ENCODE assay signal across 1 cellular context in the genomic region with DNA sequence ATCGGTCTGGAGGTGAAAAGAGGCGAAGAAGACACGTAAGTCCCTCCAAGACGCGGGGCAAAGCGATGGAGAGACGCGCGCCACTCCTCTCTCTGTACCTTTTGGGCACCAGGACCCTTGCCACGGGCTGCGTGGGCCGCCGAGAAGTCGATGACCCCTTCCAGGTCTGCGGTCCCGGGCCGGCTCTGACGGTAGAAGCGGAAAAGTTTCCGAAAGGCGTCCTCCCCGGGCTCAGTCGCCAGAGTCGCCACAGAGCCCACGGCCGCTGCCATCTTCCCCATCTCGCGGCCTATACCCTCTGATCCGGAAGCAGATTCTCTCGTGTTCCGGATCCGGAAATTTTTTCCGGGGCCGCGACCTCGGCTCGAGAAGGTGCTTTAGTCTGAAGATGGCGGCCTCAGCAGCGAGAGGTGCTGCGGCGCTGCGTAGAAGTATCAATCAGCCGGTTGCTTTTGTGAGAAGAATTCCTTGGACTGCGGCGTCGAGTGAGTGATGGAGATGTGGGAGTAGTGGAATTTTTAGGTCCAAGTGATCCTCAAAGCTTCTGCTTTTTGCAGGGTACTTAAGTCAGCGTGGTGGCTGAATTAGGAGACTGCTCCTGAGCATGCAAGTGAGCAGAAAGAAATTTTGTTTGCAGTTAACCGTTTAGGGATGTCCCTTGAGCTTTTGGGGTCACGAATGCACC.
TF ChIP-seq lines count a peak whose summit lies in the region.

A gene with protein sequence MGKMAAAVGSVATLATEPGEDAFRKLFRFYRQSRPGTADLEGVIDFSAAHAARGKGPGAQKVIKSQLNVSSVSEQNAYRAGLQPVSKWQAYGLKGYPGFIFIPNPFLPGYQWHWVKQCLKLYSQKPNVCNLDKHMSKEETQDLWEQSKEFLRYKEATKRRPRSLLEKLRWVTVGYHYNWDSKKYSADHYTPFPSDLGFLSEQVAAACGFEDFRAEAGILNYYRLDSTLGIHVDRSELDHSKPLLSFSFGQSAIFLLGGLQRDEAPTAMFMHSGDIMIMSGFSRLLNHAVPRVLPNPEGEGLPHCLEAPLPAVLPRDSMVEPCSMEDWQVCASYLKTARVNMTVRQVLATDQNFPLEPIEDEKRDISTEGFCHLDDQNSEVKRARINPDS (minus strand): TSS at position 300 of the 685 bp plus-strand sequence. CDS start 19 bp downstream, at position 281.
A gene (plus strand): TSS at position 380 of the 685 bp plus-strand sequence. CDS start 9 bp downstream, at position 389.

TF ChIP-seq in K562, 482 proteins besides CTCF, POLR2A, EP300 and RAD21 (continued from another document and continues in another):
- TF ChIP-seq L3MBTL2 (IDR thresholded peaks at IDR 0.05) (0 out of 2 replicates have a peak, but pooled peaks have one; percentile 12), C11orf30 (IDR thresholded peaks at IDR 0.05; ENCODE audit: low read depth) (peak; percentile 96), ZNF696 (CRISPR knock-in tag; conservative IDR thresholded peaks at IDR 0.05) (no peak), ARHGAP35 (IDR thresholded peaks at IDR 0.05; ENCODE audit: partially characterized antibody) (no peak), KLF13 (tag; IDR thresholded peaks at IDR 0.05; ENCODE audit: borderline replicate concordance, low read depth) (no peak), RB1 (IDR thresholded peaks at IDR 0.05; ENCODE audit: low read depth) (no peak), CBX1 (IDR thresholded peaks at IDR 0.05; ENCODE audit: low read depth) (0 out of 2 replicates have a peak, but pooled peaks have one; percentile 29), ZNF77 (CRISPR knock-in tag; IDR thresholded peaks at IDR 0.05) (no peak), IFI16 (CRISPR knock-in tag; IDR thresholded peaks at IDR 0.05) (no peak), ZNF347 (CRISPR knock-in tag; IDR thresholded peaks at IDR 0.05; ENCODE audit: low read depth) (no peak), KHSRP (IDR thresholded peaks at IDR 0.05) (no peak), SIX5 (IDR thresholded peaks at IDR 0.05; ENCODE audit: borderline replicate concordance in 1 of 2, insufficient read depth in 1 of 2, low read depth in 1 of 2, low read length in 2 of 2) (peak in 1 of 2 experiments; percentile 48; a peak in 1 of 4 replicates), STAT5A (IDR thresholded peaks at IDR 0.05; ENCODE audit: borderline replicate concordance, low read length) (no peak), CBX8 (IDR thresholded peaks at IDR 0.05; ENCODE audit: borderline replicate concordance, extremely low read depth, low read depth, low read length, poor library complexity, severe bottlenecking) (no peak), RUNX1 (IDR thresholded peaks at IDR 0.05; ENCODE audit: low read depth) (no peak), SREBF1 (IDR thresholded peaks at IDR 0.05; ENCODE audit: borderline replicate concordance, low read depth, low read length) (peak; percentile 57; the same call in 1 of the 2 replicates), SNRNP70 (optimal IDR thresholded peaks at IDR 0.05; ENCODE audit: low read depth, low read length) (no peak), TRIM24 (IDR thresholded peaks at IDR 0.05) (0 out of 4 replicates have a peak, but pooled peaks of 1 of the 2 experiments have one; percentile 15), ESRRA (IDR thresholded peaks at IDR 0.05; ENCODE audit: borderline replicate concordance, low read depth) (peak; percentile 94), ZNF561 (CRISPR knock-in tag; conservative IDR thresholded peaks at IDR 0.05) (no peak), LCOR (CRISPR knock-in tag; IDR thresholded peaks at IDR 0.05) (no peak), ZNF764 (CRISPR knock-in tag; IDR thresholded peaks at IDR 0.05; ENCODE audit: low read depth) (no peak), ZNF263 (CRISPR knock-in tag; IDR thresholded peaks at IDR 0.05; ENCODE audit: borderline replicate concordance) (no peak), NFE2 (IDR thresholded peaks at IDR 0.05; ENCODE audit: low read depth) (no peak), RBBP5 (IDR thresholded peaks at IDR 0.05; ENCODE audit: borderline replicate concordance, insufficient read depth, low read length, poor library complexity, severe bottlenecking) (peak; percentile 95), KAT2B (IDR thresholded peaks at IDR 0.05; ENCODE audit: low read depth, low read length) (no peak)
- TF ChIP-seq, protein P1, sequence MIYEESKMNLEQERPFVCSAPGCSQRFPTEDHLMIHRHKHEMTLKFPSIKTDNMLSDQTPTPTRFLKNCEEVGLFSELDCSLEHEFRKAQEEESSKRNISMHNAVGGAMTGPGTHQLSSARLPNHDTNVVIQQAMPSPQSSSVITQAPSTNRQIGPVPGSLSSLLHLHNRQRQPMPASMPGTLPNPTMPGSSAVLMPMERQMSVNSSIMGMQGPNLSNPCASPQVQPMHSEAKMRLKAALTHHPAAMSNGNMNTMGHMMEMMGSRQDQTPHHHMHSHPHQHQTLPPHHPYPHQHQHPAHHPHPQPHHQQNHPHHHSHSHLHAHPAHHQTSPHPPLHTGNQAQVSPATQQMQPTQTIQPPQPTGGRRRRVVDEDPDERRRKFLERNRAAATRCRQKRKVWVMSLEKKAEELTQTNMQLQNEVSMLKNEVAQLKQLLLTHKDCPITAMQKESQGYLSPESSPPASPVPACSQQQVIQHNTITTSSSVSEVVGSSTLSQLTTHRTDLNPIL (CRISPR knock-in tag; IDR thresholded peaks at IDR 0.05) = no peak
- TF ChIP-seq, protein P2, sequence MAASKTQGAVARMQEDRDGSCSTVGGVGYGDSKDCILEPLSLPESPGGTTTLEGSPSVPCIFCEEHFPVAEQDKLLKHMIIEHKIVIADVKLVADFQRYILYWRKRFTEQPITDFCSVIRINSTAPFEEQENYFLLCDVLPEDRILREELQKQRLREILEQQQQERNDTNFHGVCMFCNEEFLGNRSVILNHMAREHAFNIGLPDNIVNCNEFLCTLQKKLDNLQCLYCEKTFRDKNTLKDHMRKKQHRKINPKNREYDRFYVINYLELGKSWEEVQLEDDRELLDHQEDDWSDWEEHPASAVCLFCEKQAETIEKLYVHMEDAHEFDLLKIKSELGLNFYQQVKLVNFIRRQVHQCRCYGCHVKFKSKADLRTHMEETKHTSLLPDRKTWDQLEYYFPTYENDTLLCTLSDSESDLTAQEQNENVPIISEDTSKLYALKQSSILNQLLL (CRISPR knock-in tag; IDR thresholded peaks at IDR 0.05; ENCODE audit: borderline replicate concordance) = no peak
- TF ChIP-seq, protein P3, sequence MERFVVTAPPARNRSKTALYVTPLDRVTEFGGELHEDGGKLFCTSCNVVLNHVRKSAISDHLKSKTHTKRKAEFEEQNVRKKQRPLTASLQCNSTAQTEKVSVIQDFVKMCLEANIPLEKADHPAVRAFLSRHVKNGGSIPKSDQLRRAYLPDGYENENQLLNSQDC (CRISPR knock-in tag; IDR thresholded peaks at IDR 0.05) = no peak
- TF ChIP-seq, protein P4, sequence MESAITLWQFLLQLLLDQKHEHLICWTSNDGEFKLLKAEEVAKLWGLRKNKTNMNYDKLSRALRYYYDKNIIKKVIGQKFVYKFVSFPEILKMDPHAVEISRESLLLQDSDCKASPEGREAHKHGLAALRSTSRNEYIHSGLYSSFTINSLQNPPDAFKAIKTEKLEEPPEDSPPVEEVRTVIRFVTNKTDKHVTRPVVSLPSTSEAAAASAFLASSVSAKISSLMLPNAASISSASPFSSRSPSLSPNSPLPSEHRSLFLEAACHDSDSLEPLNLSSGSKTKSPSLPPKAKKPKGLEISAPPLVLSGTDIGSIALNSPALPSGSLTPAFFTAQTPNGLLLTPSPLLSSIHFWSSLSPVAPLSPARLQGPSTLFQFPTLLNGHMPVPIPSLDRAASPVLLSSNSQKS (CRISPR knock-in tag; IDR thresholded peaks at IDR 0.05) = no peak
- TF ChIP-seq, protein P5, sequence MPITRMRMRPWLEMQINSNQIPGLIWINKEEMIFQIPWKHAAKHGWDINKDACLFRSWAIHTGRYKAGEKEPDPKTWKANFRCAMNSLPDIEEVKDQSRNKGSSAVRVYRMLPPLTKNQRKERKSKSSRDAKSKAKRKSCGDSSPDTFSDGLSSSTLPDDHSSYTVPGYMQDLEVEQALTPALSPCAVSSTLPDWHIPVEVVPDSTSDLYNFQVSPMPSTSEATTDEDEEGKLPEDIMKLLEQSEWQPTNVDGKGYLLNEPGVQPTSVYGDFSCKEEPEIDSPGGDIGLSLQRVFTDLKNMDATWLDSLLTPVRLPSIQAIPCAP (CRISPR knock-in tag; IDR thresholded peaks at IDR 0.05; ENCODE audit: borderline replicate concordance) = no peak
- TF ChIP-seq, protein P6, sequence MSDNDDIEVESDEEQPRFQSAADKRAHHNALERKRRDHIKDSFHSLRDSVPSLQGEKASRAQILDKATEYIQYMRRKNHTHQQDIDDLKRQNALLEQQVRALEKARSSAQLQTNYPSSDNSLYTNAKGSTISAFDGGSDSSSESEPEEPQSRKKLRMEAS (CRISPR knock-in tag; IDR thresholded peaks at IDR 0.05) = 0 out of 2 replicates have a peak, but pooled peaks have one; percentile 57
- TF ChIP-seq, protein P7, sequence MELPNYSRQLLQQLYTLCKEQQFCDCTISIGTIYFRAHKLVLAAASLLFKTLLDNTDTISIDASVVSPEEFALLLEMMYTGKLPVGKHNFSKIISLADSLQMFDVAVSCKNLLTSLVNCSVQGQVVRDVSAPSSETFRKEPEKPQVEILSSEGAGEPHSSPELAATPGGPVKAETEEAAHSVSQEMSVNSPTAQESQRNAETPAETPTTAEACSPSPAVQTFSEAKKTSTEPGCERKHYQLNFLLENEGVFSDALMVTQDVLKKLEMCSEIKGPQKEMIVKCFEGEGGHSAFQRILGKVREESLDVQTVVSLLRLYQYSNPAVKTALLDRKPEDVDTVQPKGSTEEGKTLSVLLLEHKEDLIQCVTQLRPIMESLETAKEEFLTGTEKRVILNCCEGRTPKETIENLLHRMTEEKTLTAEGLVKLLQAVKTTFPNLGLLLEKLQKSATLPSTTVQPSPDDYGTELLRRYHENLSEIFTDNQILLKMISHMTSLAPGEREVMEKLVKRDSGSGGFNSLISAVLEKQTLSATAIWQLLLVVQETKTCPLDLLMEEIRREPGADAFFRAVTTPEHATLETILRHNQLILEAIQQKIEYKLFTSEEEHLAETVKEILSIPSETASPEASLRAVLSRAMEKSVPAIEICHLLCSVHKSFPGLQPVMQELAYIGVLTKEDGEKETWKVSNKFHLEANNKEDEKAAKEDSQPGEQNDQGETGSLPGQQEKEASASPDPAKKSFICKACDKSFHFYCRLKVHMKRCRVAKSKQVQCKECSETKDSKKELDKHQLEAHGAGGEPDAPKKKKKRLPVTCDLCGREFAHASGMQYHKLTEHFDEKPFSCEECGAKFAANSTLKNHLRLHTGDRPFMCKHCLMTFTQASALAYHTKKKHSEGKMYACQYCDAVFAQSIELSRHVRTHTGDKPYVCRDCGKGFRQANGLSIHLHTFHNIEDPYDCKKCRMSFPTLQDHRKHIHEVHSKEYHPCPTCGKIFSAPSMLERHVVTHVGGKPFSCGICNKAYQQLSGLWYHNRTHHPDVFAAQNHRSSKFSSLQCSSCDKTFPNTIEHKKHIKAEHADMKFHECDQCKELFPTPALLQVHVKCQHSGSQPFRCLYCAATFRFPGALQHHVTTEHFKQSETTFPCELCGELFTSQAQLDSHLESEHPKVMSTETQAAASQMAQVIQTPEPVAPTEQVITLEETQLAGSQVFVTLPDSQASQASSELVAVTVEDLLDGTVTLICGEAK (IDR thresholded peaks at IDR 0.05) = peak; percentile 97
- TF ChIP-seq, protein P7 (CRISPR knock-in tag; IDR thresholded peaks at IDR 0.05) = no peak
- TF ChIP-seq, protein P8, sequence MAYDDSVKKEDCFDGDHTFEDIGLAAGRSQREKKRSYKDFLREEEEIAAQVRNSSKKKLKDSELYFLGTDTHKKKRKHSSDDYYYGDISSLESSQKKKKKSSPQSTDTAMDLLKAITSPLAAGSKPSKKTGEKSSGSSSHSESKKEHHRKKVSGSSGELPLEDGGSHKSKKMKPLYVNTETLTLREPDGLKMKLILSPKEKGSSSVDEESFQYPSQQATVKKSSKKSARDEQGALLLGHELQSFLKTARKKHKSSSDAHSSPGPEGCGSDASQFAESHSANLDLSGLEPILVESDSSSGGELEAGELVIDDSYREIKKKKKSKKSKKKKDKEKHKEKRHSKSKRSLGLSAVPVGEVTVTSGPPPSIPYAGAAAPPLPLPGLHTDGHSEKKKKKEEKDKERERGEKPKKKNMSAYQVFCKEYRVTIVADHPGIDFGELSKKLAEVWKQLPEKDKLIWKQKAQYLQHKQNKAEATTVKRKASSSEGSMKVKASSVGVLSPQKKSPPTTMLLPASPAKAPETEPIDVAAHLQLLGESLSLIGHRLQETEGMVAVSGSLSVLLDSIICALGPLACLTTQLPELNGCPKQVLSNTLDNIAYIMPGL (CRISPR knock-in tag; IDR thresholded peaks at IDR 0.05) = peak; percentile 55; the same call in 1 of the 2 replicates
- TF ChIP-seq, protein P9, sequence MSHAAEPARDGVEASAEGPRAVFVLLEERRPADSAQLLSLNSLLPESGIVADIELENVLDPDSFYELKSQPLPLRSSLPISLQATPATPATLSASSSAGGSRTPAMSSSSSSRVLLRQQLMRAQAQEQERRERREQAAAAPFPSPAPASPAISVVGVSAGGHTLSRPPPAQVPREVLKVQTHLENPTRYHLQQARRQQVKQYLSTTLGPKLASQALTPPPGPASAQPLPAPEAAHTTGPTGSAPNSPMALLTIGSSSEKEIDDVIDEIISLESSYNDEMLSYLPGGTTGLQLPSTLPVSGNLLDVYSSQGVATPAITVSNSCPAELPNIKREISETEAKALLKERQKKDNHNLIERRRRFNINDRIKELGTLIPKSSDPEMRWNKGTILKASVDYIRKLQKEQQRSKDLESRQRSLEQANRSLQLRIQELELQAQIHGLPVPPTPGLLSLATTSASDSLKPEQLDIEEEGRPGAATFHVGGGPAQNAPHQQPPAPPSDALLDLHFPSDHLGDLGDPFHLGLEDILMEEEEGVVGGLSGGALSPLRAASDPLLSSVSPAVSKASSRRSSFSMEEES (CRISPR knock-in tag; IDR thresholded peaks at IDR 0.05) = no peak
